Comparison of ENCODE assay signal across 8 cellular contexts in the genomic region with DNA sequence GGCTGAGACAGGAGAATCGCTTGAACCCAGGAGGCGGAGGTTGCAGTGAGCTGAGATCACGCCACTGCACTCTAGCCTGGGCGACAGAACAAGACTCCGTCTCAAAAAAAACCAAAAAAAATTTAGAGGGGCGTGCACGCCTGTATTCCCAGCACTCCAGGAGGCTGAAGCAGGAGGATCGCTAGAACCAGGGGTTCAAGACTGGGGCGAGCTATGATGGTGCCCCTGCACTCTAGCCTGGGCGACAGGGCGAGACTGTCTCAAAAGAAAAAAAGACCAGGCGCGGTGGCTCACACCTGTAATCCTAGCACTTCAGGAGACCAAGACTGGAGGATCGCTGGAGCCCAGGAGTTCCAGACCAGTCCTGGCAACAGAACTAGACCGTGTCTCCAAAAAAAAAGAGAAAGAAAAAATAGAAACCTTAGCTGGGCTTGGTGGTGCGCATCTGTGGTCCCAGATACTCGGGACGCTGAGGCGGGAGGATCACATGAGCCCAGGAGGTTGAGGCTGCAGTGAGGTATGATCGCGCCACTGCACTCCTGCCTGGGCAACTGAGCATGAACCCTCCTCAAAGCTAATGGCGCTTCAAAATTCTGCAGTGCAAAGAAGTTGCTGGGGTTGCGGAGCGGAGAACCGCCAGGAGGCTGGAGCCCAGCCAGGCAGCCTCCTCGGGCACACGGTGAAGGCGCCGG. TPM values are rescaled to one million over a fixed set of nuclear protein-coding genes. Genes with fewer than 3 reads are reported as not detected.
DNase-seq lines count a peak whose midpoint lies in the region; ATAC-seq and TF ChIP-seq lines count a peak whose summit lies in the region.

No MANE protein-coding gene starts in this region.

- WGBS in psoas muscle, 3 donors: 11% methylated on average over 29 of the region's 29 CpGs

- no peaks in the 10 kb centered on the region for H3K9me3 ChIP-seq in CD4-positive, alpha-beta T cell (ENCODE audit: control insufficient read depth, low read length)
- H3K9me3 ChIP-seq in SJSA1 (replicated peaks) (no peaks in the 10 kb centered on the region), psoas muscle (no peaks in the 10 kb centered on the region)

- no peaks in the 10 kb centered on the region for H3K27me3 Mint-ChIP-seq in CD4-positive, alpha-beta T cell

- peak in 1 of 10 experiments; percentile 38 for DNase-seq in CD4-positive, alpha-beta T cell
- DNase-seq in SJSA1 (ENCODE audit: low read depth in 1 of 2, low spot score in 2 of 2) (no peak), fibroblast of the conjunctiva (ENCODE audit: low read depth) (peak; percentile 30), psoas muscle (no peak), NCI-H524 treated with DMSO at 0.1 percent for 48 hours (lab: John Stamatoyannopoulos, UW) (no peak), retina (no peak), LoVo (ENCODE audit: low spot score) (no peak)

- H3K27me3 ChIP-seq in CD4-positive, alpha-beta T cell (ENCODE audit: control insufficient read depth, insufficient read depth, low read length): no peaks in the 10 kb centered on the region
- H3K27me3 ChIP-seq in SJSA1 (replicated peaks): no peaks in the 10 kb centered on the region
- H3K27me3 ChIP-seq in psoas muscle (ENCODE audit: insufficient read depth in 3 of 3, low read length in 2 of 3): no peaks in the 10 kb centered on the region

- no peaks in the 10 kb centered on the region for H3K9me3 Mint-ChIP-seq in CD4-positive, alpha-beta T cell

- H3K36me3 ChIP-seq in SJSA1: peaks cover 5% of the 10 kb centered on the region; the same call in 1 of the 2 replicates
- peaks cover 0 to 5% of the 10 kb centered on the region in 2 donors for H3K36me3 ChIP-seq in psoas muscle (ENCODE audit: insufficient read depth in 1 of 2, low read depth in 1 of 2)

- peak overlapping the region; percentile 64 for H3K4me3 ChIP-seq in SJSA1
- H3K4me3 ChIP-seq in psoas muscle: peak overlapping the region; percentile 92

- intact Hi-C loops in CD4-positive, alpha-beta T cell (cut with DNase I, micrococcal nuclease): loop anchor here (2.0 kb wide), 2 partner anchors 26 to 46 kb away; partner anchors contain the start of genes AP4M1 (in 2 of the 2), MCM7 (in 2 of the 2) and ZNF3 (in 1 of the 2)
- intact Hi-C loops in psoas muscle (cut with DNase I): loop anchor here (5.0 kb wide), 3 partner anchors 34 to 134 kb away; partner anchors contain the start of gene COPS6 (in 1 of the 2)

- H3K4me3 Mint-ChIP-seq in CD4-positive, alpha-beta T cell: peak overlapping the region; percentile 100

- H3K4me1 ChIP-seq in SJSA1 (replicated peaks) (peaks cover 20% of the 10 kb centered on the region), psoas muscle (peaks cover 17% of the 10 kb centered on the region)

- H3K27ac Mint-ChIP-seq in CD4-positive, alpha-beta T cell: peak overlapping the region; percentile 100

- peak overlapping the region; percentile 96 for H3K27ac ChIP-seq in CD4-positive, alpha-beta T cell (ENCODE audit: low read depth, low read length)
- H3K27ac ChIP-seq in SJSA1 (peak overlapping the region; percentile 85), psoas muscle (peak overlapping the region; percentile 91)

- CTCF ChIA-PET in CD4-positive, alpha-beta T cell (lab: Charles Lee): interaction anchor here (1.1 to 1.3 kb wide), 2 partner anchors 25 to 51 kb away, joined by 3 to 5 read pairs; partner anchors contain the start of genes AP4M1, GPC2, MCM7 and STAG3

- ATAC-seq in CD4-positive, alpha-beta T cell (ENCODE audit: poor library complexity): no peak
- peak; percentile 24 for ATAC-seq in GM21723 (IDR thresholded peaks at IDR 0.05; ENCODE audit: unreplicated experiment)
- peak; percentile 14 to 51 (median 24) for ATAC-seq in psoas muscle

- POLR2A ChIA-PET in CD4-positive, alpha-beta T cell (lab: Charles Lee): interaction anchor here (0.6 to 3.3 kb wide), 24 partner anchors 12 to 548 kb away, joined by 3 to 58 read pairs (median 4); partner anchors contain the start of genes AP4M1, COPS6, LAMTOR4 and MCM7

- H3K36me3 Mint-ChIP-seq in CD4-positive, alpha-beta T cell (ENCODE audit: low read depth): peaks cover 28% of the 10 kb centered on the region

- no peak for TF ChIP-seq CTCF in CD4-positive, alpha-beta T cell (IDR thresholded peaks at IDR 0.05)
- no peak for TF ChIP-seq CTCF in psoas muscle (IDR thresholded peaks at IDR 0.05)

- peaks cover 31% of the 10 kb centered on the region for H3K4me1 Mint-ChIP-seq in CD4-positive, alpha-beta T cell (ENCODE audit: low read depth)

RNA-seq across cellular contexts. Expression of gene MBLAC1, which starts 0.4 kb away (rescaled TPM):
- total RNA-seq in CD4-positive, alpha-beta T cell: 1 to 10 TPM; 3.7 to 4.4 TPM
- 2.4 and 3.3 TPM in 2 replicates for total RNA-seq in SJSA1 (2014; rRNA removed; shearing (Covaris generic))
- 1 to 10 TPM in 3 of 4 donors, under 1 TPM in 1; 0.91 to 2.6 (median 1.7) TPM for total RNA-seq in psoas muscle
- polyA plus RNA-seq in psoas muscle: 1 to 10 TPM; 1.8 to 3.8 (median 2.7) TPM

RNA-seq across cellular contexts. Expression of gene CNPY4, which starts 7.0 kb away (rescaled TPM):
- total RNA-seq in CD4-positive, alpha-beta T cell: 10 to 100 TPM; 22.5 to 25.6 TPM
- 22.5 and 24.6 TPM in 2 replicates for total RNA-seq in SJSA1 (2014; rRNA removed; shearing (Covaris generic))
- 1 to 10 TPM; 2.2 to 3.9 (median 2.5) TPM for total RNA-seq in psoas muscle
- polyA plus RNA-seq in psoas muscle: 1 to 10 TPM; 2.9 to 7.0 (median 4.4) TPM

RNA-seq across cellular contexts. Expression of gene TAF6, which starts 7.2 kb away (rescaled TPM):
- total RNA-seq in CD4-positive, alpha-beta T cell: 10 to 100 TPM; 34.8 to 37.4 TPM
- total RNA-seq in SJSA1 (2014; rRNA removed; shearing (Covaris generic)): 20.5 and 35.3 TPM in 2 replicates
- total RNA-seq in psoas muscle: 10 to 100 TPM; 26.8 to 40.5 (median 31.7) TPM
- polyA plus RNA-seq in psoas muscle: 10 to 100 TPM; 31.4 to 58.4 (median 34.8) TPM

RNA-seq across cellular contexts. Expression of gene LAMTOR4, which starts 22.3 kb away (rescaled TPM):
- 100 to 1,000 TPM; 107 to 125 TPM for total RNA-seq in CD4-positive, alpha-beta T cell
- 115 and 123 TPM in 2 replicates for total RNA-seq in SJSA1 (2014; rRNA removed; shearing (Covaris generic))
- total RNA-seq in psoas muscle: 10 to 100 TPM; 48.7 to 74.6 (median 68.1) TPM
- polyA plus RNA-seq in psoas muscle: 100 to 1,000 TPM; 118 to 141 (median 140) TPM

RNA-seq across cellular contexts. Expression of gene AP4M1, which starts 24.9 kb away (rescaled TPM):
- 1 to 10 TPM; 2.8 to 4.0 TPM for total RNA-seq in CD4-positive, alpha-beta T cell
- 11.1 and 17.5 TPM in 2 replicates for total RNA-seq in SJSA1 (2014; rRNA removed; shearing (Covaris generic))
- total RNA-seq in psoas muscle: 10 to 100 TPM in 2 of 4 donors, 1 to 10 TPM in 2; 8.8 to 12.9 (median 10.8) TPM
- polyA plus RNA-seq in psoas muscle: 10 to 100 TPM; 10.9 to 19.2 (median 14.5) TPM
